ENCODE assay signal across 9 cellular contexts in genomic region chr20:20593447-20594170, GRCh38.
DNase-seq lines count a peak whose midpoint lies in the region; ATAC-seq and TF ChIP-seq lines count a peak whose summit lies in the region.
"Had no signal": no experiment of that assay in that cellular context is flagged by ENCODE, and none has a peak within 500 bp of the region (broad histone marks: within the 10 kb centered on the region; RNA-seq: fewer than 3 reads in every experiment).

No MANE protein-coding gene starts in this region.

- H3K27ac ChIP-seq in PC-3 (ENCODE audit: low read length) (no peak overlapping the region), endodermal cell (ENCODE audit: low read depth, low read length) (no peak overlapping the region)

- BruUV-seq in PC-3 (replicated peaks; lab: Mats Ljungman, UMichigan): no TSS peak

- H3K9me3 ChIP-seq in PC-3 (ENCODE audit: low read length): no peaks in the 10 kb centered on the region
- H3K9me3 ChIP-seq in endodermal cell (ENCODE audit: control insufficient read depth, low read length): no peaks in the 10 kb centered on the region

- H3K36me3 ChIP-seq in PC-3 (ENCODE audit: low read depth, low read length): no peaks in the 10 kb centered on the region
- peaks cover 5% of the 10 kb centered on the region for H3K36me3 ChIP-seq in endodermal cell (ENCODE audit: control insufficient read depth, insufficient read depth, low read length)

- no peaks in the 10 kb centered on the region for H3F3A ChIP-seq in PC-3 (ENCODE audit: low read length, unreplicated experiment)

- POLR2A ChIA-PET in PC-3 (lab: Charles Lee; ENCODE audit: unreplicated experiment): interaction anchor here (0.7 kb wide), 1 partner anchor 30 kb away, joined by 3 read pairs; no protein-coding TSS in a partner anchor

- TF ChIP-seq CTCF in PC-3 (conservative IDR thresholded peaks at IDR 0.05; ENCODE audit: low read depth, low read length): peak; percentile 86
- peak; percentile 77 for TF ChIP-seq CTCF in endodermal cell (conservative IDR thresholded peaks at IDR 0.05)

- intact Hi-C loops in PC-3 (cut with micrococcal nuclease): loop anchor here (1.0 to 5.0 kb wide), 4 partner anchors 232 to 509 kb away; no protein-coding TSS in a partner anchor

- ATAC-seq in PC-3: peak; percentile 81
- ATAC-seq in HG03025 (IDR thresholded peaks at IDR 0.05; ENCODE audit: low FRiP score, unreplicated experiment): no peak
- ATAC-seq in GM21515 (IDR thresholded peaks at IDR 0.05; ENCODE audit: unreplicated experiment): no peak

- H3K79me2 ChIP-seq in PC-3 (ENCODE audit: low read length): no peaks in the 10 kb centered on the region

- no peaks in the 10 kb centered on the region for H3K4me1 ChIP-seq in PC-3 (ENCODE audit: insufficient read depth, low read length)
- no peaks in the 10 kb centered on the region for H3K4me1 ChIP-seq in endodermal cell (ENCODE audit: control insufficient read depth, insufficient read depth, low read length)

- H3K27me3 ChIP-seq in PC-3 (ENCODE audit: low read length) (no peaks in the 10 kb centered on the region), endodermal cell (ENCODE audit: control insufficient read depth, insufficient read depth, low read length, poor library complexity, severe bottlenecking) (no peaks in the 10 kb centered on the region)

- CTCF ChIA-PET in PC-3 (lab: Charles Lee): interaction anchor here (0.6 to 1.4 kb wide), 7 partner anchors 17 to 541 kb away, joined by 3 to 10 read pairs (median 3); partner anchors contain the start of genes CFAP61 and CRNKL1

- H3K4me3 ChIP-seq in Jurkat, Clone E6-1 (ENCODE audit: low read length): no peak overlapping the region
- H3K4me3 ChIP-seq in PC-3 (ENCODE audit: low read length) (no peak overlapping the region), endodermal cell (ENCODE audit: low read length) (no peak overlapping the region)

- no peaks in the 10 kb centered on the region for H3K27me3 Mint-ChIP-seq in endodermal cell (ENCODE audit: insufficient read depth)
- H3K27me3 Mint-ChIP-seq: activated naive CD8-positive, alpha-beta T cell had no signal

- H3K4me3 Mint-ChIP-seq in endodermal cell: no peak overlapping the region
- H3K4me3 Mint-ChIP-seq: activated naive CD8-positive, alpha-beta T cell had no signal

- H3K9me3 Mint-ChIP-seq in endodermal cell: no peaks in the 10 kb centered on the region

- H3K9ac ChIP-seq in PC-3 (ENCODE audit: low read length): no peak overlapping the region
- H3K9ac ChIP-seq in endodermal cell (ENCODE audit: extremely low read depth, low read length, poor library complexity, severe bottlenecking): no peak overlapping the region

- no peak overlapping the region for H2AFZ ChIP-seq in PC-3 (ENCODE audit: low read length)

- 65 to 71% methylated on average over 4 to 9 of the region's 9 CpGs for WGBS in endodermal cell (ENCODE audit: insufficient coverage in 1 of 2, insufficient read length in 1 of 2), 2 experiments

- peak; percentile 41 for DNase-seq in activated CD4-positive, alpha-beta T cell treated with anti-CD3 and anti-CD28 coated beads for 48 hours
- DNase-seq in activated CD4-positive, alpha-beta T cell treated with anti-CD3 and anti-CD28 coated beads for 1 hour: no peak
- peak; percentile 14 for DNase-seq in Jurkat, Clone E6-1 (ENCODE audit: low read depth, low spot score)
- DNase-seq in PC-3: peak; percentile 62
- DNase-seq in endodermal cell: peak; percentile 84
- DNase-seq in middle frontal gyrus (ENCODE audit: extremely low spot score, low spot score): peak; percentile 61

- H3K36me3 Mint-ChIP-seq in endodermal cell (ENCODE audit: low read depth): peaks cover 8% of the 10 kb centered on the region

- H3K4me1 Mint-ChIP-seq in endodermal cell: no peaks in the 10 kb centered on the region

- H4K20me1 ChIP-seq in PC-3 (ENCODE audit: low read length): no peaks in the 10 kb centered on the region

- no peaks in the 10 kb centered on the region for H3K9me2 ChIP-seq in PC-3 (replicated peaks; ENCODE audit: low read length)

- H3K4me2 ChIP-seq in PC-3 (ENCODE audit: low read length): no peak overlapping the region

- H3K27ac Mint-ChIP-seq in endodermal cell: no peak overlapping the region
- H3K27ac Mint-ChIP-seq: activated naive CD8-positive, alpha-beta T cell had no signal
